9 cellular contexts compared by ENCODE assay signal in the genomic region with DNA sequence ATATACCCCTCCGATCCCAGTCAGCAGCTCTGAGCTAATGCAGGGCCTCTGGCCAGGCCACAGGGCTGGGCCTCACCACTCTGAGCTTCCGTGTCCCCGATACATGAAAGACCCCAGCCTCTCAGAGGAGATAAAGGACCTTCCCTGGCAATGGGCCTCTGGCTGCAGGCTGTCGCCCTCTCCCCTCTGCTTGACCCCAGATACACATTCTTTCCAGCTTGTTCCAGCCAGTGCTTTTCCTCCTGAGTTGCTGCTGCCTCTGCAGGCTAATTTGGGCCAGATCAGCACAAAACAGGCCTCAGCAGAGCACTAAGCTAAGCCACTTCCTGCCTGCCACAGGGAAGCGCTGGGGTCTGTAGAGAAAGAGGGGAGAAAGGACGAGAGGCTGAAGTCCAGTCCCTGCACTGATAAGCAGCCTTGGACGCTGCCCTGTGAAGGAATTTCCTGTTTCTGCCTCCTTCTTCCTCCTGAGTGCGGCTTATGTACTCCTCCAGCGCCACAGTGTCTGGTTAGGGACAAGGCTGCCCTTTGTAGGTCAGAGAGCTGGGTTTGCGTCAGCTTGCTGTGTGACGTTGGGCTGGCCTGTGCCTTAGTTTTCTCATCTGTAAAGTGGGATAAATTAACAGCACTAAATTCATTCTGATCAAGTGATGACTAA.
DNase-seq lines count a peak whose midpoint lies in the region; TF ChIP-seq lines count a peak whose summit lies in the region.
"Had no signal": no experiment of that assay in that cellular context is flagged by ENCODE, and none has a peak within 500 bp of the region (broad histone marks: within the 10 kb centered on the region; RNA-seq: fewer than 3 reads in every experiment).

No MANE protein-coding gene starts in this region.

- TF ChIP-seq CTCF in fibroblast of the aortic adventitia (IDR thresholded peaks at IDR 0.05; ENCODE audit: insufficient read depth, low read length) (no peak), osteoblast (IDR thresholded peaks at IDR 0.05; ENCODE audit: extremely low read depth, low read depth, low read length) (no peak), CD14-positive monocyte (IDR thresholded peaks at IDR 0.05) (no peak)

- H3K9ac ChIP-seq in BLaER1 treated with 17β-estradiol and CSF1 and Interleukin-3, amounts not matched to agents 10 nM and 100 nM: peak overlapping the region in 9 of 11 experiments; percentile 3 to 61 (median 39); a peak in 11 of 22 replicates
- H3K9ac ChIP-seq: KMS-11 had no signal

- H3K27ac ChIP-seq in BLaER1 treated with 17β-estradiol and CSF1 and Interleukin-3, amounts not matched to agents 10 nM and 100 nM: peak overlapping the region in 10 of 11 experiments; percentile 13 to 71 (median 53); a peak in 17 of 22 replicates
- H3K27ac ChIP-seq in SJSA1 (peak overlapping the region; percentile 82), osteoblast (ENCODE audit: low read depth, low read length) (peak overlapping the region; percentile 91)
- H3K27ac ChIP-seq: KMS-11 had no signal

- DNase-seq in SJSA1 (ENCODE audit: low read depth in 1 of 2, low spot score in 2 of 2): peak; percentile 73 to 76
- peak; percentile 83 for DNase-seq in fibroblast of the aortic adventitia (ENCODE audit: low read depth)
- peak; percentile 84 for DNase-seq in osteoblast (ENCODE audit: insufficient read length, low spot score, missing footprints)
- DNase-seq in middle frontal gyrus (ENCODE audit: extremely low spot score, low spot score): no peak
- no peak for DNase-seq in stimulated activated CD4-positive, alpha-beta T cell treated with anti-CD3 and anti-CD28 coated beads, Interleukin-4, amount 100 ng/mL, for 1 hour
- DNase-seq in CD14-positive monocyte (ENCODE audit: low spot score): no peak
- DNase-seq in NCI-H1694 treated with DMSO at 0.1 percent for 48 hours (lab: John Stamatoyannopoulos, UW): no peak

- H3K9me3 Mint-ChIP-seq in CD14-positive monocyte: no peaks in the 10 kb centered on the region

- H3K4me3 Mint-ChIP-seq in CD14-positive monocyte: no peak overlapping the region

- peak overlapping the region; percentile 86 for H2AFZ ChIP-seq in osteoblast (ENCODE audit: low read length)

- no peaks in the 10 kb centered on the region for H3K36me3 Mint-ChIP-seq in CD14-positive monocyte

- H3K9me3 ChIP-seq in BLaER1 treated with 17β-estradiol and CSF1 and Interleukin-3, amounts not matched to agents 10 nM and 100 nM (replicated peaks in 1 of 11): no peaks in the 10 kb centered on the region
- H3K9me3 ChIP-seq in SJSA1 (replicated peaks) (no peaks in the 10 kb centered on the region), osteoblast (ENCODE audit: low read depth, low read length) (no peaks in the 10 kb centered on the region)

- peaks cover 18 to 52% (median 27%) of the 10 kb centered on the region in 10 experiments for H3K4me1 ChIP-seq in BLaER1 treated with 17β-estradiol and CSF1 and Interleukin-3, amounts not matched to agents 10 nM and 100 nM
- H3K4me1 ChIP-seq in SJSA1 (replicated peaks): peaks cover 41% of the 10 kb centered on the region
- H3K4me1 ChIP-seq in osteoblast (ENCODE audit: insufficient read depth, low read length): peaks cover 39% of the 10 kb centered on the region

- peaks cover 7% of the 10 kb centered on the region for H3K4me1 Mint-ChIP-seq in CD14-positive monocyte

- H3K4me3 ChIP-seq in BLaER1 treated with 17β-estradiol and CSF1 and Interleukin-3, amounts not matched to agents 10 nM and 100 nM: no peak overlapping the region
- H3K4me3 ChIP-seq in SJSA1 (no peak overlapping the region), fibroblast of the aortic adventitia (ENCODE audit: low read depth, low read length) (no peak overlapping the region), osteoblast (ENCODE audit: insufficient read depth, low read length) (no peak overlapping the region)

- peaks cover 0 to 5% (median 2%) of the 10 kb centered on the region in 3 donors for H3K27me3 Mint-ChIP-seq in CD14-positive monocyte (ENCODE audit: low read depth in 3 of 3)

- H3K27me3 ChIP-seq in BLaER1 treated with 17β-estradiol and CSF1 and Interleukin-3, amounts not matched to agents 10 nM and 100 nM: no peaks in the 10 kb centered on the region
- H3K27me3 ChIP-seq in SJSA1 (replicated peaks): no peaks in the 10 kb centered on the region
- no peaks in the 10 kb centered on the region for H3K27me3 ChIP-seq in osteoblast (ENCODE audit: insufficient read depth, low read length)

- H3K36me3 ChIP-seq in BLaER1 treated with 17β-estradiol and CSF1 and Interleukin-3, amounts not matched to agents 10 nM and 100 nM: no peaks in the 10 kb centered on the region
- no peaks in the 10 kb centered on the region for H3K36me3 ChIP-seq in SJSA1
- no peaks in the 10 kb centered on the region for H3K36me3 ChIP-seq in osteoblast (ENCODE audit: insufficient read depth, low read length)

- no peaks in the 10 kb centered on the region for H3K79me2 ChIP-seq in osteoblast (ENCODE audit: insufficient read depth, low read length)

- no peaks in the 10 kb centered on the region; a peak in 1 of 22 replicates for H4K20me1 ChIP-seq in BLaER1 treated with 17β-estradiol and CSF1 and Interleukin-3, amounts not matched to agents 10 nM and 100 nM
- H4K20me1 ChIP-seq in osteoblast (ENCODE audit: insufficient read depth, low read length): no peaks in the 10 kb centered on the region

- intact Hi-C loops in CD14-positive monocyte (cut with micrococcal nuclease): no loop called here

- H3K27ac Mint-ChIP-seq in CD14-positive monocyte: peak overlapping the region in 1 of 7 donors; percentile 47

- peak overlapping the region in 10 of 11 experiments; percentile 5 to 92 (median 56); a peak in 18 of 22 replicates for H3K4me2 ChIP-seq in BLaER1 treated with 17β-estradiol and CSF1 and Interleukin-3, amounts not matched to agents 10 nM and 100 nM
- H3K4me2 ChIP-seq in osteoblast (ENCODE audit: insufficient read depth, low read length): no peak overlapping the region
- H3K4me2 ChIP-seq: KMS-11 had no signal

Comparison
In these comparisons a context has a peak if more than half of its experiments do, and no peak if none do; other contexts are left out.
1. DNase-seq: peak in SJSA1 (2 of 2), fibroblast of the aortic adventitia (single experiment) and osteoblast (single experiment); none in middle frontal gyrus (single experiment), stimulated activated CD4-positive, alpha-beta T cell treated with anti-CD3 and anti-CD28 coated beads, Interleukin-4, amount 100 ng/mL, for 1 hour (single experiment), CD14-positive monocyte (single experiment) and NCI-H1694 treated with DMSO at 0.1 percent for 48 hours (single experiment).
2. Peak in every context shown above with its lines, with median percentiles within 50 percentile points of each other: H3K27ac ChIP-seq.